In the genomic region with DNA sequence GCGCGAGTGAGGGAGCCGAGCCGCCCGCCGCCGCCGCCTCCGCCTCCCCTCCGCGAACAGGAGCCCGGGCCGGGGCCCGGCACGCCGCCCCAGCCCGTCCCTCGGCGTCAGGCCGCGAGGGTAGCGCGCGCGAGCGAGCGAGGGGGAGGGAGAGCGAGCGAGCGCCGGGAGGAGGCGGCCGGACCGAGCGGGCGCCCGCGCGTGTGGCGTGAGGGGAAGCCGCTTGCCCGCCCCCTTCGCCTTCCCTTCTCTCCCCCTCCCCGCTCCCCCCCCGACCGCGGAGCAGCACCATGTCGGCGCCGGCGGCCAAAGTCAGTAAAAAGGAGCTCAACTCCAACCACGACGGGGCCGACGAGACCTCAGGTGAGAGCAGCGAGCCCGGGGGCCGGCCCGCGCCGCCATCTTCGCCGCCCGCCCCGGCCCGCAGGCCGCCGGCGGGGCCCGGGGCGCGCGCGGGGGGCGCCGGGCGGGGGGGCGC, we compare ENCODE assay signal across 8 cellular contexts. TPM values are rescaled to one million over a fixed set of nuclear protein-coding genes. Genes with fewer than 3 reads are reported as not detected.
A peak's percentile ranks its signal among the peaks of the same experiment; 100 is the strongest.
DNase-seq lines count a peak whose midpoint lies in the region; ATAC-seq and FAIRE-seq lines count a peak whose summit lies in the region.

No MANE protein-coding gene starts in this region.

- H3K27me3 ChIP-seq in HAP-1 (ENCODE audit: low read depth) (no peaks in the 10 kb centered on the region), iPS-18a (ENCODE audit: control insufficient read depth, insufficient read depth, low read length) (no peaks in the 10 kb centered on the region), small intestine (ENCODE audit: control insufficient read depth in 2 of 2, insufficient read depth in 2 of 2, low read length in 2 of 2) (no peaks in the 10 kb centered on the region)

- peak; percentile 74 for DNase-seq in D341Med (ENCODE audit: low spot score)
- DNase-seq in HAP-1 (ENCODE audit: low spot score in 2 of 2): peak in 1 of 2 experiments; percentile 59
- peak; percentile 89 for DNase-seq in NCI-H69 (lab: John Stamatoyannopoulos, UW)
- DNase-seq in small intestine: no peak
- DNase-seq in G401 (ENCODE audit: low spot score): no peak

- H3K4me1 ChIP-seq in HAP-1 (peaks cover 26% of the 10 kb centered on the region), iPS-18a (ENCODE audit: control insufficient read depth, low read depth, low read length) (peaks cover 25% of the 10 kb centered on the region), small intestine (ENCODE audit: control insufficient read depth in 2 of 2, insufficient read depth in 1 of 2, low read depth in 1 of 2, low read length in 1 of 2) (peaks cover 9 to 10% of the 10 kb centered on the region in 2 donors)

- peak overlapping the region; percentile 43 for H3K4me3 ChIP-seq in HAP-1
- peak overlapping the region; percentile 44 for H3K4me3 ChIP-seq in iPS-18a (ENCODE audit: low read length)
- peak overlapping the region; percentile 89 to 90 for H3K4me3 ChIP-seq in small intestine (ENCODE audit: low read depth in 1 of 2, low read length in 2 of 2)

- ATAC-seq in HG03565 (IDR thresholded peaks at IDR 0.05; ENCODE audit: unreplicated experiment): no peak

- WGBS in small intestine, 3 donors: 0 to 1% (median 1%) methylated on average over 14 to 77 of the region's 78 CpGs

- FAIRE-seq in small intestine (lab: Jason Lieb, UNC): no peak

- H3K9me3 ChIP-seq in HAP-1 (no peaks in the 10 kb centered on the region), iPS-18a (ENCODE audit: control insufficient read depth, low read depth, low read length) (no peaks in the 10 kb centered on the region), small intestine (ENCODE audit: control insufficient read depth, low read depth) (no peaks in the 10 kb centered on the region)

- in situ Hi-C loops in HAP-1 (cut with MboI; ENCODE audit: low sequenced_read_pairs) (no loop called here), G401 (cut with HindIII; ENCODE audit: low sequenced_read_pairs) (no loop called here)

- peak overlapping the region; percentile 61 for H3K9ac ChIP-seq in iPS-18a (ENCODE audit: low read length)

- H3K27ac ChIP-seq in angular gyrus (ENCODE audit: low read depth, low read length) (peak overlapping the region; percentile 66), iPS-18a (ENCODE audit: low read length) (no peak overlapping the region), small intestine (ENCODE audit: low read depth in 1 of 2, low read length in 1 of 2) (peak overlapping the region; percentile 90 to 98)

- H3K36me3 ChIP-seq in HAP-1 (replicated peaks) (peaks cover 58% of the 10 kb centered on the region), iPS-18a (ENCODE audit: control insufficient read depth, low read depth, low read length) (peaks cover 53% of the 10 kb centered on the region), small intestine (ENCODE audit: control insufficient read depth in 2 of 2, insufficient read depth in 2 of 2, low read length in 2 of 2) (peaks cover 6 to 13% of the 10 kb centered on the region in 2 donors)

RNA-seq across cellular contexts. Expression of gene SET, which starts 0.3 kb away (rescaled TPM):
- 100 to 1,000 TPM in 1 of 3 donors, 10 to 100 TPM in 2; 55.2 to 187 (median 83.8) TPM for polyA plus RNA-seq in small intestine
- total RNA-seq in G401 (2014; rRNA removed; shearing (Covaris generic)): 794 and 1,249 TPM in 2 replicates

RNA-seq across cellular contexts. Expression of gene PKN3, which starts 13.0 kb away (rescaled TPM):
- polyA plus RNA-seq in small intestine: 10 to 100 TPM in 1 of 3 donors, 1 to 10 TPM in 2; 4.1 to 12.3 (median 4.2) TPM
- 34.8 and 36.7 TPM in 2 replicates for total RNA-seq in G401 (2014; rRNA removed; shearing (Covaris generic))

RNA-seq across cellular contexts. Expression of gene DYNC2I2, which starts 32.7 kb away (rescaled TPM):
- polyA plus RNA-seq in small intestine: 100 to 1,000 TPM in 2 of 3 donors, 10 to 100 TPM in 1; 70.9 to 122 (median 114) TPM
- 164 and 173 TPM in 2 replicates for total RNA-seq in G401 (2014; rRNA removed; shearing (Covaris generic))

RNA-seq across cellular contexts. Expression of gene ZDHHC12, which starts 34.6 kb away (rescaled TPM):
- polyA plus RNA-seq in small intestine: 10 to 100 TPM; 56.5 to 99.3 (median 80.7) TPM
- 36.4 and 40.2 TPM in 2 replicates for total RNA-seq in G401 (2014; rRNA removed; shearing (Covaris generic))

Comparison
In these comparisons a context has a peak if more than half of its experiments do, and no peak if none do; other contexts are left out.
1. DNase-seq: peak in D341Med (single experiment) and NCI-H69 (single experiment); none in small intestine (single experiment) and G401 (single experiment).
2. Peak in every context shown above with its lines, with median percentiles within 50 percentile points of each other: H3K4me3 ChIP-seq.